Comparison of ENCODE assay signal across 19 cellular contexts in the genomic region with DNA sequence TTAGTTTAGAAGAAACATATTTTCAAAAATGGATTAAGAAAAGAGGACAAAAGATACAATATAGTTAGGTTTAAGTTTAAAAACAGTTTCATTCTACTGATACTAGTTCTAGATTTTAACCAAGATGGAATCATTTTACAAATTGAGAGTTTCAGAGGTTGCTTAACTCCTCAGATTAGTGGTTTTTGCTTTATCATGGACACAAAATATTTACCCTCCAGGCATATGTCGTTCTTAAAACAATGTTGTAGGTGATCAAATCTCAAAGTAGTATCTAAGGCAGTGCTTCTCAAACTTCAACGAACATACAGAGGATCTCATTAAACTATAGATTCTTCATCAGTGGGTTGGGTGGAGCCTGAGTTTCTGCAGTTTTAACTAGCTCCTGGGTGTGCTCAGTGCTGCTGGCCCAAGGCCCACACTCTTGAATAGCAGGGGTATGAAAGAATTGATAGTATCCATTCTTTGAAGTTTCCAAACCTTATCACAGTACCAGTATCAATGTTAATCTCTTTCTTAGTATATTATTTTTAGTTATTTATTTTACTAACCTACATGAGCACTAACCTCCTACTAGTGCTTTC. TPM values are rescaled to one million over a fixed set of nuclear protein-coding genes. Genes with fewer than 3 reads are reported as not detected.
DNase-seq lines count a peak whose midpoint lies in the region; ATAC-seq, FAIRE-seq and TF ChIP-seq lines count a peak whose summit lies in the region.
"Had no signal": no experiment of that assay in that cellular context is flagged by ENCODE, and none has a peak within 500 bp of the region (broad histone marks: within the 10 kb centered on the region; RNA-seq: fewer than 3 reads in every experiment).

No MANE protein-coding gene starts in this region.

- H2AFZ ChIP-seq in astrocyte (ENCODE audit: low read depth, low read length), result no peak overlapping the region

- H3K36me3 Mint-ChIP-seq in astrocyte (ENCODE audit: low read depth, unreplicated experiment), result no peaks in the 10 kb centered on the region
- H3K36me3 Mint-ChIP-seq in mesothelial cell of epicardium, result peaks cover under 1% of the 10 kb centered on the region
- no peaks in the 10 kb centered on the region for H3K36me3 Mint-ChIP-seq in stimulated activated memory B cell treated with anti-CD40 and anti-IgM and Interleukin-4, amounts not matched to agents 10 μg/mL and 1 μg/mL and 100 μg/mL, for 72 hours
- H3K36me3 Mint-ChIP-seq: CD14-positive monocyte had no signal

- no peak for DNase-seq in cardiac muscle cell (ENCODE audit: low read depth in 1 of 2, low spot score in 1 of 2)
- no peak for DNase-seq in right atrium auricular region (ENCODE audit: low spot score)
- DNase-seq in astrocyte (ENCODE audit: low read depth), result no peak
- DNase-seq in mesothelial cell of epicardium (ENCODE audit: low spot score in 2 of 2, unreplicated experiment in 2 of 2), result no peak
- DNase-seq in stimulated activated naive CD8-positive, alpha-beta T cell treated with anti-CD3 and anti-CD28 coated beads, Interleukin-15, amount 100 ng/mL, for 72 hours, result no peak
- DNase-seq: activated CD8-positive, alpha-beta memory T cell treated with anti-CD3 and anti-CD28 coated beads for 24 hours; effector memory CD8-positive, alpha-beta T cell; NCI-H345; pancreas; SHP77 treated with DMSO at 0.1 percent for 48 hours; T-helper 2 cell had no signal

- H3K4me1 ChIP-seq in cardiac muscle cell (ENCODE audit: low read depth), result peaks cover 68% of the 10 kb centered on the region
- H3K4me1 ChIP-seq in right atrium auricular region, result peaks cover 0 to 53% of the 10 kb centered on the region in 2 donors
- H3K4me1 ChIP-seq in astrocyte (ENCODE audit: insufficient read depth, low read length), result peaks cover 14% of the 10 kb centered on the region

- H3K4me3 Mint-ChIP-seq in astrocyte (ENCODE audit: unreplicated experiment), result no peak overlapping the region
- no peak overlapping the region for H3K4me3 Mint-ChIP-seq in mesothelial cell of epicardium
- H3K4me3 Mint-ChIP-seq in stimulated activated memory B cell treated with anti-CD40 and anti-IgM and Interleukin-4, amounts not matched to agents 10 μg/mL and 1 μg/mL and 100 μg/mL, for 72 hours, result no peak overlapping the region
- no peak overlapping the region for H3K4me3 Mint-ChIP-seq in stimulated activated naive CD8-positive, alpha-beta T cell treated with anti-CD3 and anti-CD28 coated beads, Interleukin-15, amount 100 ng/mL, for 72 hours
- H3K4me3 Mint-ChIP-seq: central memory CD8-positive, alpha-beta T cell; effector memory CD8-positive, alpha-beta T cell had no signal

- H3K4me1 Mint-ChIP-seq in astrocyte (ENCODE audit: low read depth, unreplicated experiment), result peaks cover 28% of the 10 kb centered on the region
- H3K4me1 Mint-ChIP-seq in mesothelial cell of epicardium, result peaks cover 76% of the 10 kb centered on the region
- H3K4me1 Mint-ChIP-seq in stimulated activated memory B cell treated with anti-CD40 and anti-IgM and Interleukin-4, amounts not matched to agents 10 μg/mL and 1 μg/mL and 100 μg/mL, for 72 hours, result no peaks in the 10 kb centered on the region
- no peaks in the 10 kb centered on the region for H3K4me1 Mint-ChIP-seq in stimulated activated naive CD8-positive, alpha-beta T cell treated with anti-CD3 and anti-CD28 coated beads, Interleukin-15, amount 100 ng/mL, for 72 hours
- H3K4me1 Mint-ChIP-seq: CD14-positive monocyte; central memory CD8-positive, alpha-beta T cell had no signal

- peak overlapping the region; percentile 72 for H3K27ac ChIP-seq in cardiac muscle cell
- H3K27ac ChIP-seq in right atrium auricular region, result peak overlapping the region in 1 of 2 donors; percentile 70
- no peak overlapping the region for H3K27ac ChIP-seq in astrocyte (ENCODE audit: low read depth, low read length)
- H3K27ac ChIP-seq: skin epidermis had no signal

- H3K79me2 ChIP-seq in astrocyte (ENCODE audit: insufficient read depth, low read length), result peaks cover 99% of the 10 kb centered on the region

- no peak overlapping the region for H3K27ac Mint-ChIP-seq in astrocyte (ENCODE audit: unreplicated experiment)
- peak overlapping the region; percentile 78 for H3K27ac Mint-ChIP-seq in mesothelial cell of epicardium
- H3K27ac Mint-ChIP-seq in stimulated activated memory B cell treated with anti-CD40 and anti-IgM and Interleukin-4, amounts not matched to agents 10 μg/mL and 1 μg/mL and 100 μg/mL, for 72 hours, result no peak overlapping the region
- H3K27ac Mint-ChIP-seq in stimulated activated naive CD8-positive, alpha-beta T cell treated with anti-CD3 and anti-CD28 coated beads, Interleukin-15, amount 100 ng/mL, for 72 hours, result no peak overlapping the region
- H3K27ac Mint-ChIP-seq: effector memory CD8-positive, alpha-beta T cell had no signal

- H3K9ac ChIP-seq in astrocyte (ENCODE audit: low read length), result no peak overlapping the region

- no peaks in the 10 kb centered on the region for H3K9me3 ChIP-seq in cardiac muscle cell (ENCODE audit: low read depth)
- H3K9me3 ChIP-seq in right atrium auricular region, result no peaks in the 10 kb centered on the region
- H3K9me3 ChIP-seq in astrocyte (ENCODE audit: insufficient read depth, low read depth, low read length), result no peaks in the 10 kb centered on the region
- H3K9me3 ChIP-seq: pancreas, thoracic aorta had no signal

- ATAC-seq in stimulated activated memory B cell treated with anti-CD40 and anti-IgM and Interleukin-4, amounts not matched to agents 10 μg/mL and 1 μg/mL and 100 μg/mL, for 72 hours, result no peak
- ATAC-seq in GM21723 (IDR thresholded peaks at IDR 0.05; ENCODE audit: unreplicated experiment) (no peak), HG02610 (IDR thresholded peaks at IDR 0.05; ENCODE audit: unreplicated experiment) (no peak)
- ATAC-seq in stimulated activated naive CD8-positive, alpha-beta T cell treated with anti-CD3 and anti-CD28 coated beads, Interleukin-15, amount 100 ng/mL, for 72 hours, result no peak
- ATAC-seq: effector memory CD8-positive, alpha-beta T cell; pancreas had no signal

- H4K20me1 ChIP-seq in astrocyte (ENCODE audit: insufficient read depth, low read length), result peaks cover 65% of the 10 kb centered on the region

- TF ChIP-seq CTCF in cardiac muscle cell (IDR thresholded peaks at IDR 0.05; ENCODE audit: low read depth, low read length) (no peak), right atrium auricular region (IDR thresholded peaks at IDR 0.05) (no peak), astrocyte (IDR thresholded peaks at IDR 0.05; ENCODE audit: insufficient read depth, low read depth, low read length) (no peak), mesothelial cell of epicardium (IDR thresholded peaks at IDR 0.05; ENCODE audit: unreplicated experiment) (no peak)

- H3K27me3 Mint-ChIP-seq in astrocyte (ENCODE audit: low read depth, unreplicated experiment) (no peaks in the 10 kb centered on the region), mesothelial cell of epicardium (ENCODE audit: low read depth) (no peaks in the 10 kb centered on the region)
- H3K27me3 Mint-ChIP-seq in stimulated activated memory B cell treated with anti-CD40 and anti-IgM and Interleukin-4, amounts not matched to agents 10 μg/mL and 1 μg/mL and 100 μg/mL, for 72 hours, result no peaks in the 10 kb centered on the region
- no peaks in the 10 kb centered on the region for H3K27me3 Mint-ChIP-seq in stimulated activated naive CD8-positive, alpha-beta T cell treated with anti-CD3 and anti-CD28 coated beads, Interleukin-15, amount 100 ng/mL, for 72 hours
- H3K27me3 Mint-ChIP-seq: central memory CD8-positive, alpha-beta T cell had no signal

- H3K4me2 ChIP-seq in astrocyte (ENCODE audit: low read length), result no peak overlapping the region

- H3K27me3 ChIP-seq in cardiac muscle cell, result no peaks in the 10 kb centered on the region
- no peaks in the 10 kb centered on the region for H3K27me3 ChIP-seq in right atrium auricular region
- no peaks in the 10 kb centered on the region for H3K27me3 ChIP-seq in astrocyte (ENCODE audit: insufficient read depth, low read length)
- H3K27me3 ChIP-seq: pancreas had no signal

- FAIRE-seq in astrocyte (lab: Jason Lieb, UNC), result peak; percentile 67
- FAIRE-seq: GM18507 had no signal

- H3K9me3 Mint-ChIP-seq in astrocyte (ENCODE audit: unreplicated experiment), result no peaks in the 10 kb centered on the region
- no peaks in the 10 kb centered on the region for H3K9me3 Mint-ChIP-seq in mesothelial cell of epicardium
- no peaks in the 10 kb centered on the region for H3K9me3 Mint-ChIP-seq in stimulated activated memory B cell treated with anti-CD40 and anti-IgM and Interleukin-4, amounts not matched to agents 10 μg/mL and 1 μg/mL and 100 μg/mL, for 72 hours
- H3K9me3 Mint-ChIP-seq in stimulated activated naive CD8-positive, alpha-beta T cell treated with anti-CD3 and anti-CD28 coated beads, Interleukin-15, amount 100 ng/mL, for 72 hours, result no peaks in the 10 kb centered on the region
- H3K9me3 Mint-ChIP-seq: CD14-positive monocyte; central memory CD8-positive, alpha-beta T cell; effector memory CD8-positive, alpha-beta T cell had no signal

- H3K4me3 ChIP-seq in cardiac muscle cell (no peak overlapping the region), right atrium auricular region (no peak overlapping the region), astrocyte (ENCODE audit: insufficient read depth, low read depth, low read length) (no peak overlapping the region)
- H3K4me3 ChIP-seq: pancreas, skin epidermis, thoracic aorta had no signal

- peaks cover 12% of the 10 kb centered on the region for H3K36me3 ChIP-seq in cardiac muscle cell
- H3K36me3 ChIP-seq in right atrium auricular region, result peaks cover 4% of the 10 kb centered on the region
- H3K36me3 ChIP-seq in astrocyte (ENCODE audit: insufficient read depth, low read length), result peaks cover 8% of the 10 kb centered on the region
- H3K36me3 ChIP-seq: pancreas had no signal

RNA-seq across cellular contexts. Expression of a gene that starts 48.0 kb away (rescaled TPM):
- total RNA-seq in cardiac muscle cell (264 and 277 TPM in 2 replicates), right atrium auricular region (100 to 1,000 TPM in 1 of 2 donors, 10 to 100 TPM in 1; 85.0 to 135 TPM), astrocyte (122 and 129 TPM in 2 replicates), mesothelial cell of epicardium (186 to 194 TPM (median 193 TPM) in 3 replicates)
- polyA plus RNA-seq in cardiac muscle cell, result 40.8 and 48.4 TPM in 2 replicates
- polyA plus RNA-seq: CD14-positive monocyte had no signal
